ENCODE assay signal across 9 cellular contexts in genomic region chr4:87068591-87069021, GRCh38.
A peak's percentile ranks its signal among the peaks of the same experiment; 100 is the strongest.
DNase-seq lines count a peak whose midpoint lies in the region; ATAC-seq and TF ChIP-seq lines count a peak whose summit lies in the region.
"Had no signal": no experiment of that assay in that cellular context is flagged by ENCODE, and none has a peak within 500 bp of the region (broad histone marks: within the 10 kb centered on the region; RNA-seq: fewer than 3 reads in every experiment).

No MANE protein-coding gene starts in this region.

- H3K4me3 ChIP-seq in colonic mucosa = no peak overlapping the region
- H3K4me3 ChIP-seq: SJSA1 had no signal

- H3K4me3 Mint-ChIP-seq in activated B cell treated with CpG ODN at 0.5 μM for 24 hours (no peak overlapping the region), memory B cell (no peak overlapping the region)

- no peaks in the 10 kb centered on the region for H3K9me3 Mint-ChIP-seq in activated B cell treated with CpG ODN at 0.5 μM for 24 hours
- no peaks in the 10 kb centered on the region for H3K9me3 Mint-ChIP-seq in memory B cell

- H3K36me3 ChIP-seq in colonic mucosa = no peaks in the 10 kb centered on the region
- H3K36me3 ChIP-seq: SJSA1 had no signal

- no peak for ATAC-seq in activated B cell treated with CpG ODN at 0.5 μM for 24 hours (ENCODE audit: low read depth)
- no peak for ATAC-seq in memory B cell (ENCODE audit: low read depth)

- H3K27ac ChIP-seq in colonic mucosa = no peak overlapping the region
- H3K27ac ChIP-seq: SJSA1 had no signal

- intact Hi-C loops in activated B cell treated with CpG ODN at 0.5 μM for 24 hours (cut with micrococcal nuclease) = no loop called here
- intact Hi-C loops in colonic mucosa (cut with DNase I) = loop anchor here (10.0 kb wide), 1 partner anchor 64 kb away; no protein-coding TSS in a partner anchor

- no peaks in the 10 kb centered on the region for H3K27me3 ChIP-seq in colonic mucosa
- H3K27me3 ChIP-seq: SJSA1 had no signal

- H3K27me3 Mint-ChIP-seq in activated B cell treated with CpG ODN at 0.5 μM for 24 hours (no peaks in the 10 kb centered on the region), memory B cell (no peaks in the 10 kb centered on the region)

- POLR2A ChIA-PET in activated B cell treated with CpG ODN at 0.5 μM for 24 hours (lab: Charles Lee) = interaction anchor here (0.9 kb wide), 1 partner anchor 62 kb away, joined by 3 read pairs; no protein-coding TSS in a partner anchor

- peaks cover 13% of the 10 kb centered on the region for H3K36me3 Mint-ChIP-seq in activated B cell treated with CpG ODN at 0.5 μM for 24 hours (ENCODE audit: low read depth)
- peaks cover 3% of the 10 kb centered on the region for H3K36me3 Mint-ChIP-seq in memory B cell

- DNase-seq in COLO668 (lab: John Stamatoyannopoulos, UW; ENCODE audit: unreplicated experiment) = peak; percentile 52
- DNase-seq in NCI-H187 (lab: John Stamatoyannopoulos, UW) = peak; percentile 75 to 89
- no peak for DNase-seq in activated B cell treated with CpG ODN at 0.5 μM for 24 hours
- DNase-seq in memory B cell (ENCODE audit: low spot score in 2 of 2) = no peak
- DNase-seq in colonic mucosa = no peak
- no peak for DNase-seq in central memory CD4-positive, alpha-beta T cell
- DNase-seq in GM19238 (ENCODE audit: insufficient read length, low spot score) = no peak
- no peak for DNase-seq in putamen (ENCODE audit: low spot score)

- CTCF ChIA-PET in activated B cell treated with CpG ODN at 0.5 μM for 24 hours (lab: Charles Lee) = no interaction called here

- H3K27ac Mint-ChIP-seq in activated B cell treated with CpG ODN at 0.5 μM for 24 hours (peak overlapping the region; percentile 42), memory B cell (peak overlapping the region; percentile 82)

- H3K4me1 ChIP-seq in colonic mucosa = peaks cover 14% of the 10 kb centered on the region

- H3K4me1 Mint-ChIP-seq in activated B cell treated with CpG ODN at 0.5 μM for 24 hours (peaks cover 22% of the 10 kb centered on the region), memory B cell (peaks cover 35% of the 10 kb centered on the region)

- H3K9me3 ChIP-seq in colonic mucosa = no peaks in the 10 kb centered on the region
- H3K9me3 ChIP-seq: SJSA1 had no signal

- no peak overlapping the region for H3K9ac ChIP-seq in colonic mucosa (ENCODE audit: low read depth in 2 of 2, low read length in 2 of 2)

- TF ChIP-seq CTCF in activated B cell treated with CpG ODN at 0.5 μM for 24 hours (IDR thresholded peaks at IDR 0.05) (no peak), colonic mucosa (IDR thresholded peaks at IDR 0.05) (no peak)

Comparison
In these comparisons a context has a peak if more than half of its experiments do, and no peak if none do; other contexts are left out.
1. DNase-seq: peak in COLO668 (single experiment) and NCI-H187 (2 of 2); none in activated B cell treated with CpG ODN at 0.5 μM for 24 hours (single experiment), memory B cell (0 of 2), colonic mucosa (single experiment), central memory CD4-positive, alpha-beta T cell (single experiment), GM19238 (single experiment) and putamen (single experiment).